In genomic region chr14:67265131-67265530, GRCh38 we compare ENCODE assay signal across 24 cellular contexts. TPM values are rescaled to one million over a fixed set of nuclear protein-coding genes. Genes with fewer than 3 reads are reported as not detected.
DNase-seq lines count a peak whose midpoint lies in the region; ATAC-seq, FAIRE-seq and TF ChIP-seq lines count a peak whose summit lies in the region.
"Had no signal": no experiment of that assay in that cellular context is flagged by ENCODE, and none has a peak within 500 bp of the region (broad histone marks: within the 10 kb centered on the region; RNA-seq: fewer than 3 reads in every experiment).

No MANE protein-coding gene starts in this region.

- FAIRE-seq in HepG2 (lab: Jason Lieb, UNC) (no peak), urothelium cell line (lab: Jason Lieb, UNC) (peak; percentile 91)
- FAIRE-seq: bronchial epithelial cell, TTC549 had no signal

- in situ Hi-C loops in HepG2 (cut with HindIII; ENCODE audit: extremely low pct_ligation_motif_present, low pct_unique_long_range_greater_than_20kb) = no loop called here

- intact Hi-C loops in HepG2 (cut with micrococcal nuclease; ENCODE audit: unreplicated experiment) = no loop called here
- intact Hi-C loops in right lobe of liver (cut with DNase I) = no loop called here

- TF ChIP-seq EP300 in HepG2 (IDR thresholded peaks at IDR 0.05; ENCODE audit: low read depth in 2 of 2, low read length in 2 of 2) = no peak
- no peak for TF ChIP-seq EP300 in HepG2 (CRISPR knock-in tag; IDR thresholded peaks at IDR 0.05; ENCODE audit: borderline replicate concordance)

- CTCF ChIA-PET in HepG2 (lab: Yijun Ruan, JAX; ENCODE audit: low intra/inter-chr PET ratio, low total read pairs) = no interaction called here

- no peak for ATAC-seq in HepG2
- no peak for ATAC-seq in right lobe of liver
- peak; percentile 24; the same call in 2 of the 3 replicates for ATAC-seq in SK-N-SH treated with all-trans-retinoic acid at 6 μM for 48 hours
- ATAC-seq in HG03135 (IDR thresholded peaks at IDR 0.05; ENCODE audit: unreplicated experiment) = no peak
- ATAC-seq: activated naive CD4-positive, alpha-beta T cell treated with anti-CD3 and anti-CD28 coated beads, Interleukin-2, amount 50 U/mL, for 72 hours; esophagus mucosa; right cardiac atrium; stimulated activated naive CD8-positive, alpha-beta T cell treated with anti-CD3 and anti-CD28 coated beads, Interleukin-15, amount 100 ng/mL, for 72 hours had no signal

- POLR2A ChIA-PET in HepG2 (lab: Yijun Ruan, JAX) = interaction anchor here (0.7 kb wide), 1 partner anchor 24 kb away, joined by 3 read pairs; no protein-coding TSS in a partner anchor

- H3K79me2 ChIP-seq in HepG2 (ENCODE audit: insufficient read depth, low read length) = peaks cover 64% of the 10 kb centered on the region

- H3K27ac ChIP-seq in HepG2 (ENCODE audit: extremely low read length, insufficient read depth, low read length) = no peak overlapping the region
- no peak overlapping the region for H3K27ac ChIP-seq in right lobe of liver
- H3K27ac ChIP-seq in caudate nucleus (ENCODE audit: low read depth, low read length) = no peak overlapping the region

- no peaks in the 10 kb centered on the region for H3K27me3 ChIP-seq in HepG2 (ENCODE audit: control insufficient read depth in 1 of 2, insufficient read depth in 2 of 2, low read length in 2 of 2)
- H3K27me3 ChIP-seq in right lobe of liver = no peaks in the 10 kb centered on the region

- H3K9ac ChIP-seq in HepG2 (ENCODE audit: insufficient read depth, low read depth, low read length) = no peak overlapping the region

- no peak for DNase-seq in HepG2 (ENCODE audit: low spot score)
- DNase-seq in right lobe of liver = no peak
- peak; percentile 63 for DNase-seq in fibroblast of the aortic adventitia (ENCODE audit: low read depth)
- DNase-seq in urothelium cell line (ENCODE audit: low spot score) = peak; percentile 16
- DNase-seq in occipital lobe (lab: John Stamatoyannopoulos, UW) = no peak
- DNase-seq in caudate nucleus (lab: John Stamatoyannopoulos, UW) = no peak
- DNase-seq: activated CD4-positive, alpha-beta T cell treated with anti-CD3 and anti-CD28 coated beads, Interleukin-2, amount 50 U/mL, for 1 hour; activated T-cell treated with anti-CD3 and anti-CD28 coated beads for 4 hours; CD4-positive, CD25-positive, alpha-beta regulatory T cell; DMS79; hippocampal formation; midbrain; NCI-H1048; NCI-H2081 treated with DMSO at 0.1 percent for 48 hours; NCI-H524; right cardiac atrium; stimulated activated CD4-positive, alpha-beta T cell treated with anti-CD3 and anti-CD28 coated beads, Interleukin-1b, Interleukin-23, amount 100 ng/mL, for 48 hours; stimulated activated naive CD8-positive, alpha-beta T cell treated with anti-CD3 and anti-CD28 coated beads, Interleukin-15, amount 100 ng/mL, for 72 hours had no signal

- H4K20me1 ChIP-seq in HepG2 (ENCODE audit: insufficient read depth, low read length) = peaks cover 4% of the 10 kb centered on the region; the same call in 1 of the 2 replicates

- H2AFZ ChIP-seq in HepG2 (ENCODE audit: low read length) = no peak overlapping the region

- H3K4me1 ChIP-seq in HepG2 (ENCODE audit: insufficient read depth, low read length) = peaks cover 25% of the 10 kb centered on the region
- peaks cover 0 to 23% (median 6%) of the 10 kb centered on the region in 4 donors for H3K4me1 ChIP-seq in right lobe of liver

- TF ChIP-seq CTCF in HepG2 (CRISPR knock-in tag; IDR thresholded peaks at IDR 0.05) (no peak), right lobe of liver (IDR thresholded peaks at IDR 0.05) (no peak), fibroblast of the aortic adventitia (IDR thresholded peaks at IDR 0.05; ENCODE audit: insufficient read depth, low read length) (no peak)

- H3K9me3 ChIP-seq in HepG2 (ENCODE audit: low read length) (no peaks in the 10 kb centered on the region), right lobe of liver (no peaks in the 10 kb centered on the region)

- TF ChIP-seq RAD21 in HepG2 (CRISPR knock-in tag; IDR thresholded peaks at IDR 0.05) = no peak

- H3K4me3 ChIP-seq in HepG2 (replicated peaks in 1 of 3; ENCODE audit: insufficient read depth in 1 of 3, low read depth in 2 of 3, low read length in 3 of 3) (no peak overlapping the region), right lobe of liver (no peak overlapping the region), fibroblast of the aortic adventitia (ENCODE audit: low read depth, low read length) (no peak overlapping the region)

- H3K36me3 ChIP-seq in HepG2 (replicated peaks in 1 of 2; ENCODE audit: control insufficient read depth in 1 of 2, insufficient read depth in 2 of 2, low read length in 2 of 2) = 0 out of 5 replicates have a peak, but pooled peaks cover 0 to 3% of the 10 kb centered on the region in 2 experiments
- no peaks in the 10 kb centered on the region for H3K36me3 ChIP-seq in right lobe of liver

- H3K4me2 ChIP-seq in HepG2 (ENCODE audit: low read depth, low read length) = no peak overlapping the region

- WGBS in HepG2 (ENCODE audit: low lambda C conversion rate) = 97% methylated on average over 2 of the region's 2 CpGs
- WGBS in right lobe of liver (ENCODE audit: insufficient coverage, low coverage, low lambda C conversion rate, missing lambda C conversion rate) = 67% methylated on average over 1 of the region's 2 CpGs

- TF ChIP-seq POLR2A in HepG2 (IDR thresholded peaks at IDR 0.05; ENCODE audit: insufficient read depth in 1 of 2, low read depth in 2 of 2, low read length in 2 of 2) (no peak), right lobe of liver (IDR thresholded peaks at IDR 0.05) (no peak)

- no TSS peak for BruUV-seq in HepG2 (replicated peaks; lab: Mats Ljungman, UMichigan)

TF ChIP-seq in HepG2, 621 proteins besides CTCF, POLR2A, EP300 and RAD21 (continues in another document):
- TF ChIP-seq ZNF263 (CRISPR knock-in tag; IDR thresholded peaks at IDR 0.05) (peak; percentile 59; the same call in 1 of the 2 replicates), PCBP2 (optimal IDR thresholded peaks at IDR 0.05; ENCODE audit: low read depth, low read length, poor library complexity, severe bottlenecking) (no peak)

TF ChIP-seq in SK-N-SH treated with all-trans-retinoic acid at 6 μM for 48 hours, 23 proteins besides CTCF, POLR2A, EP300 and RAD21:
- TF ChIP-seq ZC3H10 (CRISPR knock-in tag; IDR thresholded peaks at IDR 0.05) (no peak), TOX (CRISPR knock-in tag; IDR thresholded peaks at IDR 0.05; ENCODE audit: borderline replicate concordance) (no peak), RARB (CRISPR knock-in tag; IDR thresholded peaks at IDR 0.05) (no peak), ISL1 (CRISPR knock-in tag; IDR thresholded peaks at IDR 0.05) (no peak)

RNA-seq across cellular contexts. Expression of gene PALS1, which starts 23.9 kb away (rescaled TPM):
- total RNA-seq in HepG2 (2016; rRNA removed; fragmentation: Illumina TruSeq; extraction: Trizol) = 20.0 and 30.6 TPM in 2 replicates
- 8.6 and 10.3 TPM in 2 replicates for total RNA-seq in HepG2 (2016; cell fraction: cytosol; rRNA removed; fragmentation: Illumina TruSeq; extraction: Trizol; ENCODE audit: low read depth)
- total RNA-seq in HepG2 (2016; cell fraction: insoluble cytoplasmic fraction; rRNA removed; fragmentation: Illumina TruSeq; extraction: Trizol) = 18.9 and 31.3 TPM in 2 replicates
- total RNA-seq in HepG2 (2016; cell fraction: membrane; rRNA removed; fragmentation: Illumina TruSeq; extraction: Trizol) = 11.8 and 14.3 TPM in 2 replicates
- 25.6 and 26.2 TPM in 2 replicates for total RNA-seq in HepG2 (2016; cell fraction: nucleus; rRNA removed; fragmentation: Illumina TruSeq; extraction: Trizol)
- polyA plus RNA-seq in HepG2 (2011; rRNA removed) = 8.0 and 8.8 TPM in 2 replicates
- 3.9 and 6.4 TPM in 2 replicates for polyA plus RNA-seq in HepG2 (2011; cell fraction: cytosol; rRNA removed)
- 3.4 and 5.1 TPM in 2 replicates for polyA plus RNA-seq in HepG2 (2011; cell fraction: nucleus; rRNA removed)
- polyA plus RNA-seq in HepG2 (2012) = 11.2 and 13.5 TPM in 2 replicates
- polyA plus RNA-seq in HepG2 (2016; cell fraction: cytosol; fragmentation: Illumina TruSeq; extraction: Trizol; ENCODE audit: low read depth) = 0.75 and 0.94 TPM in 2 replicates
- polyA plus RNA-seq in HepG2 (2016; cell fraction: insoluble cytoplasmic fraction; fragmentation: Illumina TruSeq; extraction: Trizol; ENCODE audit: low read depth) = 21.5 and 22.2 TPM in 2 replicates
- polyA plus RNA-seq in HepG2 (2016; cell fraction: membrane; fragmentation: Illumina TruSeq; extraction: Trizol; ENCODE audit: low read depth) = 4.3 and 4.5 TPM in 2 replicates
- 13.0 and 14.8 TPM in 2 replicates for polyA plus RNA-seq in HepG2 (2016; cell fraction: nucleus; fragmentation: Illumina TruSeq; extraction: Trizol; ENCODE audit: insufficient read depth, low read depth)
- polyA minus RNA-seq in HepG2 (2011; rRNA and poly(A)+ RNA removed; ENCODE audit: low replicate concordance) = 7.2 and 12.2 TPM in 2 replicates
- polyA minus RNA-seq in HepG2 (2011; cell fraction: cytosol; rRNA and poly(A)+ RNA removed) = 11.5 and 11.8 TPM in 2 replicates
- polyA minus RNA-seq in HepG2 (2011; cell fraction: nucleus; rRNA and poly(A)+ RNA removed) = 27.3 and 29.0 TPM in 2 replicates
- total RNA-seq in right lobe of liver = 10 to 100 TPM in 5 of 6 experiments, 1 to 10 TPM in 1; 9.7 to 15.7 (median 14.7) TPM
- total RNA-seq in fibroblast of the aortic adventitia (ENCODE audit: low replicate concordance) = 23.6 and 28.4 TPM in 2 replicates
- total RNA-seq in occipital lobe = 19.8 TPM

Comparison
In these comparisons a context has a peak if more than half of its experiments do, and no peak if none do; other contexts are left out.
1. DNase-seq: peak in fibroblast of the aortic adventitia (single experiment) and urothelium cell line (single experiment); none in HepG2 (single experiment), right lobe of liver (0 of 3), occipital lobe (single experiment) and caudate nucleus (0 of 61).